Comparison of ENCODE assay signal across 1 cellular context in genomic region chr17:78048346-78049292, GRCh38.
TF ChIP-seq lines count a peak whose summit lies in the region.

No MANE protein-coding gene starts in this region.

TF ChIP-seq in WTC11, 78 proteins besides CTCF, POLR2A, EP300 and RAD21 (continued from another document):
- TF ChIP-seq ZBTB43 (CRISPR knock-in tag; IDR thresholded peaks at IDR 0.05) (no peak), IRF2 (CRISPR knock-in tag; IDR thresholded peaks at IDR 0.05; ENCODE audit: borderline replicate concordance, low read depth) (no peak), HMGA2 (CRISPR knock-in tag; IDR thresholded peaks at IDR 0.05) (no peak), CDX4 (CRISPR knock-in tag; IDR thresholded peaks at IDR 0.05; ENCODE audit: borderline replicate concordance) (no peak), ZNF121 (CRISPR knock-in tag; IDR thresholded peaks at IDR 0.05) (no peak), ELF4 (CRISPR knock-in tag; IDR thresholded peaks at IDR 0.05; ENCODE audit: low read depth) (no peak)
- TF ChIP-seq, protein P1, sequence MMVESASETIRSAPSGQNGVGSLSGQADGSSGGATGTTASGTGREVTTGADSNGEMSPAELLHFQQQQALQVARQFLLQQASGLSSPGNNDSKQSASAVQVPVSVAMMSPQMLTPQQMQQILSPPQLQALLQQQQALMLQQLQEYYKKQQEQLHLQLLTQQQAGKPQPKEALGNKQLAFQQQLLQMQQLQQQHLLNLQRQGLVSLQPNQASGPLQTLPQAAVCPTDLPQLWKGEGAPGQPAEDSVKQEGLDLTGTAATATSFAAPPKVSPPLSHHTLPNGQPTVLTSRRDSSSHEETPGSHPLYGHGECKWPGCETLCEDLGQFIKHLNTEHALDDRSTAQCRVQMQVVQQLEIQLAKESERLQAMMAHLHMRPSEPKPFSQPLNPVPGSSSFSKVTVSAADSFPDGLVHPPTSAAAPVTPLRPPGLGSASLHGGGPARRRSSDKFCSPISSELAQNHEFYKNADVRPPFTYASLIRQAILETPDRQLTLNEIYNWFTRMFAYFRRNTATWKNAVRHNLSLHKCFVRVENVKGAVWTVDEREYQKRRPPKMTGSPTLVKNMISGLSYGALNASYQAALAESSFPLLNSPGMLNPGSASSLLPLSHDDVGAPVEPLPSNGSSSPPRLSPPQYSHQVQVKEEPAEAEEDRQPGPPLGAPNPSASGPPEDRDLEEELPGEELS (CRISPR knock-in tag; IDR thresholded peaks at IDR 0.05), result no peak
